1 cellular context compared by ENCODE assay signal in genomic region chr6:4788953-4789584, GRCh38.
TF ChIP-seq lines count a peak whose summit lies in the region.

No MANE protein-coding gene starts in this region.

TF ChIP-seq in GM23338, 12 proteins besides CTCF, POLR2A, EP300 and RAD21 (continued from another document):
- no peak for TF ChIP-seq ZNF462 (CRISPR knock-in tag; IDR thresholded peaks at IDR 0.05)
- TF ChIP-seq JUNB (IDR thresholded peaks at IDR 0.05; ENCODE audit: unreplicated experiment): no peak
- no peak for TF ChIP-seq ETS1 (IDR thresholded peaks at IDR 0.05)
- TF ChIP-seq STAT1 (IDR thresholded peaks at IDR 0.05; ENCODE audit: unreplicated experiment): no peak
- no peak for TF ChIP-seq EZH2 (IDR thresholded peaks at IDR 0.05; ENCODE audit: low read depth, unreplicated experiment)
- no peak for TF ChIP-seq ZNF114 (CRISPR knock-in tag; IDR thresholded peaks at IDR 0.05)
- TF ChIP-seq NANOG (IDR thresholded peaks at IDR 0.05; ENCODE audit: borderline replicate concordance): no peak
- TF ChIP-seq EZH2phosphoT487 (IDR thresholded peaks at IDR 0.05; ENCODE audit: unreplicated experiment): no peak
- no peak for TF ChIP-seq REST (IDR thresholded peaks at IDR 0.05; ENCODE audit: unreplicated experiment)
